9 cellular contexts compared by ENCODE assay signal in the genomic region with DNA sequence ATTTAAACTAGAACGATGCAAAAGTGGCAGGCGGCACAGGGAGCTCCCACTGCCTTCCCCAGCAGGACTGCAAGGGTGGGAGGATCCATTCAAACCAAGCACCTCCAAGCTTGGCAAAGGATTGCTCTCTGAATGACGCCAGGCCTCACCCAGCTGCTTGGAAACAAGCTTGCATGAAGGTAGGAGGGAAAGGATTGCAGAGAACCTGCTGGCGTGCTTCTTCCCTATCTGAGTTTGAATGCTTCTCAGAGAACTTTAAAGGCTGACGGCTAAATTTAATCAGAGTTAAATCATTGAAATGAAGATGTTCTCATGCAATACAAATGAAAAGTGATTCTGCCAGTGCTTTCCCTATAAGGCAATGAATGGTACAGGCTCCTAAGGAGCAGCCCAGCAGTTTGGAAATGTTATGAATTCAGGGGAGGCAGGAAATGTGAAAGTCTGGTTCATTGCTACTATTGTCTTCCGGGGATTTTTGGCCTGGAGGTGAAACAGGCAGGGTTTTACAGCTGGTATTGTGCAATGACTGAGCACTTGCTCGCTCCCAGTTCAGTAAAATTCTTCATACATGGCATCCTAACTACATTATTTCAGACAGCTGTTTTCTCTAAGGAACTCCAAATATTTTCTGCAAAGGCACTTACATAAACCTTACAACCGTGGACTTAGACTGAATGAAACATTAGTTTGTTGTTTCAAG. TPM values are rescaled to one million over a fixed set of nuclear protein-coding genes. Genes with fewer than 3 reads are reported as not detected.
DNase-seq lines count a peak whose midpoint lies in the region; ATAC-seq and TF ChIP-seq lines count a peak whose summit lies in the region.
"Had no signal": no experiment of that assay in that cellular context is flagged by ENCODE, and none has a peak within 500 bp of the region (broad histone marks: within the 10 kb centered on the region; RNA-seq: fewer than 3 reads in every experiment).

No MANE protein-coding gene starts in this region.

- H3K4me3 Mint-ChIP-seq in CD14-positive monocyte, result peak overlapping the region in 1 of 2 donors; percentile 35
- H3K4me3 Mint-ChIP-seq in stimulated activated memory B cell treated with anti-CD40 and anti-IgM and Interleukin-4, amounts not matched to agents 10 μg/mL and 1 μg/mL and 100 μg/mL, for 72 hours, result no peak overlapping the region
- H3K4me3 Mint-ChIP-seq: central memory CD8-positive, alpha-beta T cell had no signal

- peaks cover 44% of the 10 kb centered on the region for H3K4me1 Mint-ChIP-seq in CD14-positive monocyte
- no peaks in the 10 kb centered on the region for H3K4me1 Mint-ChIP-seq in stimulated activated memory B cell treated with anti-CD40 and anti-IgM and Interleukin-4, amounts not matched to agents 10 μg/mL and 1 μg/mL and 100 μg/mL, for 72 hours
- H3K4me1 Mint-ChIP-seq: central memory CD8-positive, alpha-beta T cell had no signal

- intact Hi-C loops in CD14-positive monocyte (cut with micrococcal nuclease), result no loop called here

- H2AFZ ChIP-seq in neuron (ENCODE audit: low read depth, low read length), result peak overlapping the region; percentile 39

- 21 to 28% methylated on average over 8 of the region's 8 CpGs for WGBS in esophagus, 2 donors

- no peaks in the 10 kb centered on the region for H3K36me3 ChIP-seq in esophagus (ENCODE audit: control insufficient read depth in 2 of 2, insufficient read depth in 2 of 2, low read length in 1 of 2)
- H3K36me3 ChIP-seq in neuron (ENCODE audit: insufficient read depth, low read length), result no peaks in the 10 kb centered on the region

- no peak for ATAC-seq in stimulated activated memory B cell treated with anti-CD40 and anti-IgM and Interleukin-4, amounts not matched to agents 10 μg/mL and 1 μg/mL and 100 μg/mL, for 72 hours
- no peak for ATAC-seq in HG02938 (IDR thresholded peaks at IDR 0.05; ENCODE audit: unreplicated experiment)
- no peak for ATAC-seq in HG03442 (IDR thresholded peaks at IDR 0.05; ENCODE audit: unreplicated experiment)

- H3K27me3 ChIP-seq in esophagus (ENCODE audit: control insufficient read depth in 1 of 2, insufficient read depth in 2 of 2, low read length in 2 of 2) (no peaks in the 10 kb centered on the region), neuron (ENCODE audit: insufficient read depth, low read length) (no peaks in the 10 kb centered on the region)

- H3K9me3 Mint-ChIP-seq in CD14-positive monocyte, result no peaks in the 10 kb centered on the region
- no peaks in the 10 kb centered on the region for H3K9me3 Mint-ChIP-seq in stimulated activated memory B cell treated with anti-CD40 and anti-IgM and Interleukin-4, amounts not matched to agents 10 μg/mL and 1 μg/mL and 100 μg/mL, for 72 hours
- H3K9me3 Mint-ChIP-seq: central memory CD8-positive, alpha-beta T cell had no signal

- TF ChIP-seq CTCF in CD14-positive monocyte (IDR thresholded peaks at IDR 0.05), result no peak

- H3K36me3 Mint-ChIP-seq in CD14-positive monocyte, result no peaks in the 10 kb centered on the region
- H3K36me3 Mint-ChIP-seq in stimulated activated memory B cell treated with anti-CD40 and anti-IgM and Interleukin-4, amounts not matched to agents 10 μg/mL and 1 μg/mL and 100 μg/mL, for 72 hours, result no peaks in the 10 kb centered on the region

- H3K27ac ChIP-seq in esophagus (ENCODE audit: low read depth in 2 of 2, low read length in 1 of 2), result peak overlapping the region; percentile 48 to 75

- DNase-seq in CD14-positive monocyte (ENCODE audit: low spot score) (no peak), NOMO-1 (lab: John Stamatoyannopoulos, UW; ENCODE audit: unreplicated experiment in 2 of 2) (peak; percentile 27 to 55)
- DNase-seq in activated naive CD4-positive, alpha-beta T cell treated with Interleukin-2 at 50 U/mL for 16 hours, result no peak

- H3K9me3 ChIP-seq in esophagus (ENCODE audit: control insufficient read depth in 2 of 2, insufficient read depth in 1 of 2, low read depth in 1 of 2, low read length in 1 of 2), result no peaks in the 10 kb centered on the region
- H3K9me3 ChIP-seq in neuron (ENCODE audit: low read length), result no peaks in the 10 kb centered on the region

- peaks cover 0 to 7% (median 2%) of the 10 kb centered on the region in 3 donors for H3K27me3 Mint-ChIP-seq in CD14-positive monocyte (ENCODE audit: low read depth in 3 of 3)
- H3K27me3 Mint-ChIP-seq in stimulated activated memory B cell treated with anti-CD40 and anti-IgM and Interleukin-4, amounts not matched to agents 10 μg/mL and 1 μg/mL and 100 μg/mL, for 72 hours, result peaks cover 5% of the 10 kb centered on the region
- H3K27me3 Mint-ChIP-seq: central memory CD8-positive, alpha-beta T cell had no signal

- peaks cover 2 to 5% of the 10 kb centered on the region in 2 donors for H3K4me1 ChIP-seq in esophagus (ENCODE audit: control insufficient read depth in 2 of 2, insufficient read depth in 2 of 2, low read length in 1 of 2)
- peaks cover 13% of the 10 kb centered on the region for H3K4me1 ChIP-seq in neuron (ENCODE audit: insufficient read depth, low read length)

- peak overlapping the region; percentile 71 to 89 (median 83) for H3K27ac Mint-ChIP-seq in CD14-positive monocyte
- no peak overlapping the region for H3K27ac Mint-ChIP-seq in stimulated activated memory B cell treated with anti-CD40 and anti-IgM and Interleukin-4, amounts not matched to agents 10 μg/mL and 1 μg/mL and 100 μg/mL, for 72 hours

- H3K4me3 ChIP-seq in esophagus (ENCODE audit: low read depth in 1 of 2, low read length in 2 of 2) (no peak overlapping the region), neuron (ENCODE audit: low read length) (no peak overlapping the region)

RNA-seq across cellular contexts. Expression of a gene that starts 31.9 kb away (rescaled TPM):
- polyA plus RNA-seq in CD14-positive monocyte, result 100 to 1,000 TPM; 653 to 880 TPM
- 1 to 10 TPM; 3.8 to 9.2 TPM for polyA plus RNA-seq in esophagus

Comparison
In these comparisons a context has a peak if more than half of its experiments do, and no peak if none do; other contexts are left out.
1. DNase-seq: peak in NOMO-1 (2 of 2); none in CD14-positive monocyte (single experiment) and activated naive CD4-positive, alpha-beta T cell treated with Interleukin-2 at 50 U/mL for 16 hours (single experiment).
2. RNA of a gene that starts 31.9 kb away (polyA plus RNA-seq): 653 to 880 TPM in CD14-positive monocyte; 3.8 to 9.2 TPM in esophagus; every median in the first group is over 10 times any median in the second.